20 cellular contexts compared by ENCODE assay signal in the genomic region with DNA sequence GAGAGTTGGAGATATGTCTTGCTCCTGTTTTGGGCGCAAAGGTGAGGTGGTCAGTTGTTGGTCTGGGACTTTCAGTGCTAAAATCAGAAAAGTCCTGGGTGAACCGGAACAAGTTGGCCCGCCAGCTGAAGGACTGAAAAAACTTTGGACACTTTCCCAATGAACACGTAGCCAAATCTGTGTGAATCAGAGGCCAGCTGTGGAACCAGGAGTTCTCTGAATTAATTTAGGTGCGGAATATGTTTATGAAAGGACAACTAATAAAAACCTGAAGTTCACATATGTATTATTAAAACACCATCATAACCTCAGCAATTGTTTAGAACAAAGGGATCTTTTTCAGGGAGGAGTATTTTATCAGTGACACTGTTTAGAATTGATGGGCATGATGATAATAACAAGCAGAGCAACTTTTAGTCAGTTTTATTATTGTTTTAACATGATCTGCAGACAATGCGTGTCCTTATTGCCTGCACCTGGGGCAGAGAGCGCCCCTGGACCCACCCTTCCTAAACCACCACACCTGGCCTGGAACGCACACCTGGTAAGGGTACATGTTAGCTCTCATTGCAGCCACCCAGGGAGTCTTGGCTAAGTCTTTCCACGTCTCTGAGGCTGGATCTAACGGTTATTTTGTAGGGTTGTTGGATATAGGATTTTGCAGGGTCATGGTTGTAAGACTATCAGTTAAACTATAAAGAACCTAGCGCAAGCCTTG. TPM values are rescaled to one million over a fixed set of nuclear protein-coding genes. Genes with fewer than 3 reads are reported as not detected.
A peak's percentile ranks its signal among the peaks of the same experiment; 100 is the strongest.
DNase-seq lines count a peak whose midpoint lies in the region; ATAC-seq, FAIRE-seq and TF ChIP-seq lines count a peak whose summit lies in the region.
"Had no signal": no experiment of that assay in that cellular context is flagged by ENCODE, and none has a peak within 500 bp of the region (broad histone marks: within the 10 kb centered on the region; RNA-seq: fewer than 3 reads in every experiment).

No MANE protein-coding gene starts in this region.

- no peak overlapping the region for H4K5ac ChIP-seq in IMR-90 (ENCODE audit: low read depth, low read length)

- POLR2A ChIA-PET in AG04450 (lab: Yijun Ruan, JAX): no interaction called here
- POLR2A ChIA-PET in IMR-90 (lab: Charles Lee; ENCODE audit: unreplicated experiment): no interaction called here

- H2BK120ac ChIP-seq in IMR-90 (ENCODE audit: low read depth, low read length): no peak overlapping the region

- no peak for FAIRE-seq in bronchial epithelial cell (lab: Jason Lieb, UNC)
- FAIRE-seq: GM12892 had no signal

- CTCF ChIA-PET in AG04450 (lab: Charles Lee): interaction anchor here (1.2 kb wide), 1 partner anchor 48 kb away, joined by 3 read pairs; no protein-coding TSS in a partner anchor
- CTCF ChIA-PET in IMR-90 (lab: Yijun Ruan, JAX): no interaction called here

- H2AFZ ChIP-seq in IMR-90 (replicated peaks; ENCODE audit: low read length, poor library complexity): peak overlapping the region; percentile 74

- no peaks in the 10 kb centered on the region; the same call in 1 of the 2 replicates for H3K9me3 ChIP-seq in AG04450 (ENCODE audit: control insufficient read depth, insufficient read depth, low read length)
- H3K9me3 ChIP-seq in IMR-90 (ENCODE audit: control insufficient read depth, insufficient read depth, low read length): no peaks in the 10 kb centered on the region
- H3K9me3 ChIP-seq: ovary, upper lobe of right lung had no signal

- H3K18ac ChIP-seq in IMR-90 (ENCODE audit: low read depth, low read length): no peak overlapping the region

- no peaks in the 10 kb centered on the region for H4K20me1 ChIP-seq in IMR-90 (ENCODE audit: insufficient read depth, low read length)

- no peak overlapping the region for H2BK15ac ChIP-seq in IMR-90 (ENCODE audit: low read depth, low read length)

- no peak overlapping the region; a peak in 1 of 4 replicates for H4K8ac ChIP-seq in IMR-90 (ENCODE audit: low read depth in 2 of 2, low read length in 2 of 2)

- H3K9me1 ChIP-seq in IMR-90 (ENCODE audit: insufficient read depth, low read length): no peaks in the 10 kb centered on the region

- H3K36me3 ChIP-seq in IMR-90 (ENCODE audit: control insufficient read depth, insufficient read depth, low read length) (no peaks in the 10 kb centered on the region), bronchial epithelial cell (ENCODE audit: control insufficient read depth, insufficient read depth, low read length) (no peaks in the 10 kb centered on the region)
- H3K36me3 ChIP-seq: ovary, upper lobe of right lung had no signal

- H2BK20ac ChIP-seq in IMR-90 (ENCODE audit: low read depth, low read length): no peak overlapping the region

- DNase-seq in AG04450 (ENCODE audit: low read depth, low spot score) (peak; percentile 24), IMR-90 (peak; percentile 73), bronchial epithelial cell (ENCODE audit: low read depth) (peak; percentile 62), lung microvascular endothelial cell (ENCODE audit: low read depth in 2 of 2) (peak; percentile 50 to 60), Right ventricle myocardium inferior (ENCODE audit: missing footprints) (no peak), DMS153 treated with DMSO at 0.1 percent for 48 hours (lab: John Stamatoyannopoulos, UW; ENCODE audit: unreplicated experiment) (no peak)
- DNase-seq: activated CD8-positive, alpha-beta T cell treated with anti-CD3 and anti-CD28 coated beads, Interleukin-2, amount 10 ng/mL, durations not matched to agents 7 days and 5 days; activated gamma-delta T cell treated with Interleukin-2 at 50 U/mL for 16 hours; cerebellar nuclear complex; erythroblast; KG1; mesendoderm; NCI-H187 treated with DMSO at 0.1 percent for 48 hours; NCI-H526 treated with DMSO at 0.1 percent for 48 hours; SHP77 treated with DMSO at 0.1 percent for 48 hours; upper lobe of right lung had no signal

- H4K91ac ChIP-seq in IMR-90 (ENCODE audit: insufficient read depth, low read depth, low read length): no peak overlapping the region

- dilution Hi-C loops in IMR-90 (cut with HindIII; ENCODE audit: low sequenced_read_pairs, unreplicated experiment): no loop called here

- no peak for TF ChIP-seq RAD21 in IMR-90 (IDR thresholded peaks at IDR 0.05; ENCODE audit: low read length)

- H3K4ac ChIP-seq in IMR-90 (ENCODE audit: low read depth, low read length): no peak overlapping the region

- no peak for ATAC-seq in IMR-90 (ENCODE audit: low read depth)
- no peak for ATAC-seq in GM21515 (IDR thresholded peaks at IDR 0.05; ENCODE audit: unreplicated experiment)
- ATAC-seq in Right ventricle myocardium inferior: no peak
- ATAC-seq in GM19455 (IDR thresholded peaks at IDR 0.05; ENCODE audit: unreplicated experiment): no peak
- ATAC-seq: activated CD8-positive, alpha-beta T cell treated with anti-CD3 and anti-CD28 coated beads, Interleukin-2, amount 10 ng/mL, durations not matched to agents 7 days and 5 days; upper lobe of right lung had no signal

- H3K27ac ChIP-seq in AG04450 (ENCODE audit: low read depth, low read length) (no peak overlapping the region), IMR-90 (ENCODE audit: insufficient read depth, low read length) (no peak overlapping the region)
- H3K27ac ChIP-seq: ovary, upper lobe of right lung had no signal

- no TSS peak for BruUV-seq in IMR-90 (replicated peaks; lab: Mats Ljungman, UMichigan)

- H3K4me3 ChIP-seq in AG04450 (ENCODE audit: low read depth, low read length) (no peak overlapping the region), IMR-90 (ENCODE audit: insufficient read depth, low read depth, low read length) (no peak overlapping the region), bronchial epithelial cell (ENCODE audit: low read depth, low read length) (no peak overlapping the region)
- H3K4me3 ChIP-seq: ovary, upper lobe of right lung had no signal

- no peak overlapping the region for H2AK9ac ChIP-seq in IMR-90 (replicated peaks; ENCODE audit: low read depth, low read length, poor library complexity)

- no peak overlapping the region for H2AK5ac ChIP-seq in IMR-90 (ENCODE audit: low read depth, low read length)

- no peak overlapping the region for H3K23ac ChIP-seq in IMR-90 (ENCODE audit: low read depth, low read length)

- H3K4me1 ChIP-seq in IMR-90 (ENCODE audit: control insufficient read depth, insufficient read depth, low read length): peaks cover 2% of the 10 kb centered on the region
- H3K4me1 ChIP-seq: upper lobe of right lung had no signal

- 27% methylated on average over 2 of the region's 11 CpGs; no CpG with 5 or more reads in 1 of the 2 experiments for WGBS in IMR-90 (ENCODE audit: extremely low coverage in 2 of 2, insufficient read length in 1 of 2), 2 experiments

- H3K56ac ChIP-seq in IMR-90 (ENCODE audit: extremely low read depth, insufficient read depth, low read length): no peak overlapping the region

- in situ Hi-C loops in IMR-90 (cut with MboI; ENCODE audit: low sequenced_read_pairs): loop anchor here (5.0 kb wide), 1 partner anchor 199 kb away; no protein-coding TSS in a partner anchor

- H3K4me2 ChIP-seq in IMR-90 (ENCODE audit: low read depth, low read length): no peak overlapping the region

- TF ChIP-seq CTCF in AG04450 (IDR thresholded peaks at IDR 0.05; ENCODE audit: low read depth, low read length) (no peak), IMR-90 (conservative IDR thresholded peaks at IDR 0.05; ENCODE audit: low read depth, low read length) (no peak), bronchial epithelial cell (IDR thresholded peaks at IDR 0.05; ENCODE audit: insufficient read depth, low read length, severe bottlenecking) (no peak)

- H3K27me3 ChIP-seq in AG04450 (ENCODE audit: control insufficient read depth, insufficient read depth, low read length): peaks cover 18% of the 10 kb centered on the region
- peaks cover 21% of the 10 kb centered on the region for H3K27me3 ChIP-seq in IMR-90 (ENCODE audit: control insufficient read depth, insufficient read depth, low read length)
- H3K27me3 ChIP-seq in bronchial epithelial cell (ENCODE audit: control insufficient read depth, insufficient read depth, low read length): no peaks in the 10 kb centered on the region
- H3K27me3 ChIP-seq: ovary, upper lobe of right lung had no signal

- no peak overlapping the region; the same call in 1 of the 2 replicates for H3K14ac ChIP-seq in IMR-90 (replicated peaks; ENCODE audit: low read depth, low read length)

- no peaks in the 10 kb centered on the region for H3K79me1 ChIP-seq in IMR-90 (ENCODE audit: low read depth in 1 of 2, low read length in 2 of 2)

- no peak overlapping the region for H3K9ac ChIP-seq in IMR-90 (ENCODE audit: low read depth, low read length)

- TF ChIP-seq POLR2A in IMR-90 (IDR thresholded peaks at IDR 0.05; ENCODE audit: low read depth, low read length): no peak

- H2BK5ac ChIP-seq in IMR-90 (ENCODE audit: low read depth, low read length, poor library complexity, severe bottlenecking): no peak overlapping the region

- intact Hi-C loops in IMR-90 (cut with micrococcal nuclease) (no loop called here), Right ventricle myocardium inferior (cut with DNase I) (no loop called here)

TF ChIP-seq in IMR-90, 13 proteins besides CTCF, POLR2A, EP300 and RAD21:
- TF ChIP-seq NFE2L2 (IDR thresholded peaks at IDR 0.05; ENCODE audit: low read depth, low read length) (no peak), CEBPB (IDR thresholded peaks at IDR 0.05; ENCODE audit: low read depth, low read length) (no peak), CHD1 (IDR thresholded peaks at IDR 0.05; ENCODE audit: low read depth, low read length) (no peak)

RNA-seq across cellular contexts. Expression of a gene that starts 9.9 kb away (rescaled TPM):
- polyA plus RNA-seq in AG04450 (2011; rRNA removed) (143 and 168 TPM in 2 replicates), IMR-90 (2012; rRNA removed) (103 and 117 TPM in 2 replicates)
- polyA minus RNA-seq in AG04450 (2011; rRNA and poly(A)+ RNA removed): 92.7 and 98.7 TPM in 2 replicates
- total RNA-seq in IMR-90 (2012; rRNA removed) (204 and 251 TPM in 2 replicates), bronchial epithelial cell (319 and 715 TPM in 2 replicates), lung microvascular endothelial cell (35.5 and 47.3 TPM in 2 replicates), Right ventricle myocardium inferior (37.2 TPM)
- polyA plus RNA-seq in IMR-90 (2012; cell fraction: cytosol; rRNA removed): 55.7 and 87.1 TPM in 2 replicates
- 43.7 and 137 TPM in 2 replicates for polyA plus RNA-seq in IMR-90 (2012; cell fraction: nucleus; rRNA removed; ENCODE audit: low replicate concordance)

Comparison
In these comparisons a context has a peak if more than half of its experiments do, and no peak if none do; other contexts are left out.
1. DNase-seq: peak in AG04450 (single experiment), IMR-90 (single experiment), bronchial epithelial cell (single experiment) and lung microvascular endothelial cell (2 of 2); none in Right ventricle myocardium inferior (single experiment) and DMS153 treated with DMSO at 0.1 percent for 48 hours (single experiment).